ENCODE assay signal across 8 cellular contexts in the genomic region with DNA sequence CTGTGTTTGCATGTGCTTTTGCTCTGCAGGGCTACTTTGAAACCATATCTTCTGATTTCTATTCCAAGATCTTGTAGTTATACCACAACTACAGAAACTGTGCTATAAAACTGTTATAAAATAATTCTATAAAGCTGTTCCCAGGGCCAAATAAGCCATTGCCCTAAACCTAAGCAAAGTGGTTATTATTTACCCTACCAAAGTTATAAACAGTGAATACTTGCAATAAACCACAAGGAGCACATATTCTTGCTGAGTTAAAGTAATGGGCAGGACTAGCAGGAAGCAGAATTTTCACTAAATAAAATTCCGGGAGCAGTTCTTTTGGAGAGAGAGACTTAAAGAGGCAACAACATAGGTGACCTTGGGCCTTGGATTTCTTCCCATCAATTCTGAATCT.
"Had no signal": no experiment of that assay in that cellular context is flagged by ENCODE, and none has a peak within 500 bp of the region (broad histone marks: within the 10 kb centered on the region; RNA-seq: fewer than 3 reads in every experiment).

No MANE protein-coding gene starts in this region.

- H3K27ac Mint-ChIP-seq: HFFc6, IgD-negative memory B cell had no signal

- H3K27ac ChIP-seq: GM23248 had no signal

- ATAC-seq: HCT116 had no signal

- H3K36me3 ChIP-seq: HAP-1 had no signal

- H3K4me1 Mint-ChIP-seq: IgD-negative memory B cell had no signal

- H3K9ac ChIP-seq: GM23248 had no signal

- H3K4me1 ChIP-seq: HAP-1 had no signal

- H2AFZ ChIP-seq: GM23248 had no signal

- H3K4me3 ChIP-seq: GM23248, HAP-1 had no signal

- H3K4me3 Mint-ChIP-seq: HFFc6, IgD-negative memory B cell had no signal

- H3K36me3 Mint-ChIP-seq: IgD-negative memory B cell had no signal

- DNase-seq: GM23248, GOT3, H7, HFFc6, KBM-7 had no signal

- H3K9me3 ChIP-seq: HAP-1 had no signal
